ENCODE assay signal across 16 cellular contexts in genomic region chr4:186819357-186820086, GRCh38.
DNase-seq lines count a peak whose midpoint lies in the region; ATAC-seq and TF ChIP-seq lines count a peak whose summit lies in the region.
"Had no signal": no experiment of that assay in that cellular context is flagged by ENCODE, and none has a peak within 500 bp of the region (broad histone marks: within the 10 kb centered on the region; RNA-seq: fewer than 3 reads in every experiment).

No MANE protein-coding gene starts in this region.

- in situ Hi-C loops in KBM-7 (cut with MboI; ENCODE audit: low pct_unique_long_range_greater_than_20kb, low sequenced_read_pairs): no loop called here

- H3K4me1 ChIP-seq in A673 (ENCODE audit: insufficient read depth, low read length, poor library complexity, severe bottlenecking): peaks cover 35% of the 10 kb centered on the region
- H3K4me1 ChIP-seq: adrenal gland, parathyroid adenoma, upper lobe of right lung had no signal

- H3K36me3 ChIP-seq in A673 (ENCODE audit: insufficient read depth, low read length, poor library complexity, severe bottlenecking): no peaks in the 10 kb centered on the region
- H3K36me3 ChIP-seq: adrenal gland, upper lobe of right lung had no signal

- no TSS peak for BruUV-seq in A673 (replicated peaks; lab: Mats Ljungman, UMichigan)

- no peak for TF ChIP-seq POLR2A in lower leg skin (IDR thresholded peaks at IDR 0.05)

- H3K27me3 ChIP-seq in A673 (replicated peaks; ENCODE audit: insufficient read depth, low read depth, low read length, poor library complexity): no peaks in the 10 kb centered on the region
- H3K27me3 ChIP-seq: adrenal gland, upper lobe of right lung had no signal

- CTCF ChIA-PET in A673 (lab: Charles Lee): no interaction called here

- H3K4me3 ChIP-seq in A673 (ENCODE audit: low read depth, low read length, poor library complexity, severe bottlenecking) (no peak overlapping the region), lower leg skin (ENCODE audit: low read depth, poor library complexity, severe bottlenecking) (no peak overlapping the region)
- H3K4me3 ChIP-seq: adrenal gland, upper lobe of right lung had no signal

- no peak overlapping the region for H3K27ac ChIP-seq in A673 (ENCODE audit: low read depth, low read length, poor library complexity, severe bottlenecking)
- H3K27ac ChIP-seq: adrenal gland, parathyroid adenoma, upper lobe of right lung had no signal

- 74 to 78% methylated on average over 3 of the region's 3 CpGs for WGBS in lower leg skin, 2 donors

- DNase-seq in A673 (ENCODE audit: low spot score) (peak; percentile 35), KBM-7 (peak; percentile 22), NOMO-1 treated with DMSO at 0.1 percent for 48 hours (lab: John Stamatoyannopoulos, UW; ENCODE audit: unreplicated experiment) (peak; percentile 23), cerebellar cortex (ENCODE audit: low spot score) (peak; percentile 91), SHP77 treated with DMSO at 0.1 percent for 48 hours (lab: John Stamatoyannopoulos, UW) (no peak), lower leg skin (ENCODE audit: low spot score in 2 of 2) (no peak)
- DNase-seq: activated CD8-positive, alpha-beta T cell treated with anti-CD3 and anti-CD28 coated beads for 36 hours; NCI-H187 treated with DMSO at 0.1 percent for 48 hours; T-helper 9 cell; upper lobe of right lung had no signal

- no peaks in the 10 kb centered on the region for H3K9me3 ChIP-seq in A673 (ENCODE audit: low read depth, low read length, poor library complexity, severe bottlenecking)
- H3K9me3 ChIP-seq: adrenal gland, upper lobe of right lung had no signal

- intact Hi-C loops in A673 (cut with micrococcal nuclease; ENCODE audit: unreplicated experiment): loop anchor here (1.0 to 5.0 kb wide), 2 partner anchors 68 to 92 kb away; no protein-coding TSS in a partner anchor
- intact Hi-C loops in lower leg skin (cut with DNase I; ENCODE audit: low total_unique reads): no loop called here

- POLR2A ChIA-PET in A673 (lab: Charles Lee; ENCODE audit: low non-redundant PET): interaction anchor here (0.6 kb wide), 1 partner anchor 268 kb away, joined by 3 read pairs; no protein-coding TSS in a partner anchor

- ATAC-seq in HG02840 (IDR thresholded peaks at IDR 0.05; ENCODE audit: low FRiP score, unreplicated experiment): no peak
- ATAC-seq in GM19467 (IDR thresholded peaks at IDR 0.05; ENCODE audit: unreplicated experiment): no peak
- ATAC-seq: activated CD4-positive, CD25-positive, alpha-beta regulatory T cell treated with anti-CD3 and anti-CD28 coated beads, Interleukin-2, amount 50 U/mL, for 24 hours; activated CD8-positive, alpha-beta T cell treated with anti-CD3 and anti-CD28 coated beads for 36 hours; sciatic nerve; upper lobe of right lung had no signal

- TF ChIP-seq CTCF in A673 (conservative IDR thresholded peaks at IDR 0.05; ENCODE audit: low read depth, low read length) (no peak), lower leg skin (IDR thresholded peaks at IDR 0.05) (no peak)

Comparison
In these comparisons a context has a peak if more than half of its experiments do, and no peak if none do; other contexts are left out.
1. DNase-seq: peak in A673 (single experiment), KBM-7 (single experiment), NOMO-1 treated with DMSO at 0.1 percent for 48 hours (single experiment) and cerebellar cortex (single experiment); none in SHP77 treated with DMSO at 0.1 percent for 48 hours (single experiment) and lower leg skin (0 of 2).